ENCODE assay signal across 9 cellular contexts in genomic region chr7:118288098-118288497, GRCh38.
DNase-seq lines count a peak whose midpoint lies in the region; ATAC-seq and TF ChIP-seq lines count a peak whose summit lies in the region.
"Had no signal": no experiment of that assay in that cellular context is flagged by ENCODE, and none has a peak within 500 bp of the region (broad histone marks: within the 10 kb centered on the region; RNA-seq: fewer than 3 reads in every experiment).

No MANE protein-coding gene starts in this region.

- DNase-seq in MV-4-11 (lab: John Stamatoyannopoulos, UW): peak; percentile 87
- no peak for DNase-seq in memory B cell (ENCODE audit: low spot score in 2 of 2)
- no peak for DNase-seq in NCI-H2081 (lab: John Stamatoyannopoulos, UW)
- no peak for DNase-seq in sciatic nerve (ENCODE audit: low spot score)
- DNase-seq in kidney tubule cell (ENCODE audit: low spot score): no peak
- DNase-seq in RWPE1 (ENCODE audit: low spot score): no peak

- H3K27ac Mint-ChIP-seq in memory B cell: no peak overlapping the region

- no peak overlapping the region for H3K4me3 Mint-ChIP-seq in memory B cell

- POLR2A ChIA-PET in RWPE1 (lab: Yijun Ruan, JAX; ENCODE audit: low non-redundant PET): no interaction called here

- intact Hi-C loops in sciatic nerve (cut with DNase I): no loop called here

- CTCF ChIA-PET in RWPE1 (lab: Yijun Ruan, JAX): no interaction called here

- peaks cover 7% of the 10 kb centered on the region for H3K27me3 Mint-ChIP-seq in memory B cell

- ATAC-seq in GM19025 (IDR thresholded peaks at IDR 0.05; ENCODE audit: low read depth, unreplicated experiment) (peak; percentile 74), HG02840 (IDR thresholded peaks at IDR 0.05; ENCODE audit: low FRiP score, unreplicated experiment) (peak; percentile 89), memory B cell (ENCODE audit: low read depth) (peak; percentile 48), sciatic nerve (no peak)

- TF ChIP-seq CTCF in RWPE1 (conservative IDR thresholded peaks at IDR 0.05; ENCODE audit: low read depth): no peak

- H3K36me3 Mint-ChIP-seq in memory B cell: peaks cover 4% of the 10 kb centered on the region

- no peak overlapping the region for H3K27ac ChIP-seq in RWPE1
- H3K27ac ChIP-seq: VCaP had no signal

- peaks cover 16% of the 10 kb centered on the region for H3K9me3 Mint-ChIP-seq in memory B cell

- peaks cover 12% of the 10 kb centered on the region for H3K4me1 Mint-ChIP-seq in memory B cell
